ENCODE assay signal across 3 cellular contexts in the genomic region with DNA sequence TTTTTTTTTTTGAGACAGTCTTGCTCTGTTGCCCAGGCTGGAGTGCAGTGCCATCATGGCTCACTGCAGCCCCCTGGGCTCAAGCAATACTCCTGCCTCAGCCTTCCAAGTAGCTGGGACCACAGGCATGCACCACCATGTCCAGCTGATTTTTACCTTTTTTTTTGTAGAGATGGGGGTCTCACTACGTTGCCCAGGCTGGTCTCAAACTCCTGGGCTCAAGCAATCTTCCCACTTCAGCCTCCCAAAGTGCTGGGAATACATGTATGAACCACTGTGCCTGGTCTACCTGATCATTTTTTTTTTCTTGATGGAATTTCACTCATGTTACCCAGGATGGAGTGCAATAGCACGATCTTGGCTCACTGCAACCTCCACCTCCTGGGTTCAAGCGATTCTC. TPM values are rescaled to one million over a fixed set of nuclear protein-coding genes. Genes with fewer than 3 reads are reported as not detected.
"Had no signal": no experiment of that assay in that cellular context is flagged by ENCODE, and none has a peak within 500 bp of the region (broad histone marks: within the 10 kb centered on the region; RNA-seq: fewer than 3 reads in every experiment).

No MANE protein-coding gene starts in this region.

RNA-seq across cellular contexts. Expression of a gene that starts 22.0 kb away (rescaled TPM):
- total RNA-seq: H4, HT-29 had no signal
- polyA plus RNA-seq: IgD-negative memory B cell had no signal

RNA-seq across cellular contexts. Expression of a gene that starts 31.1 kb away (rescaled TPM):
- polyA plus RNA-seq: IgD-negative memory B cell had no signal
